In the genomic region with DNA sequence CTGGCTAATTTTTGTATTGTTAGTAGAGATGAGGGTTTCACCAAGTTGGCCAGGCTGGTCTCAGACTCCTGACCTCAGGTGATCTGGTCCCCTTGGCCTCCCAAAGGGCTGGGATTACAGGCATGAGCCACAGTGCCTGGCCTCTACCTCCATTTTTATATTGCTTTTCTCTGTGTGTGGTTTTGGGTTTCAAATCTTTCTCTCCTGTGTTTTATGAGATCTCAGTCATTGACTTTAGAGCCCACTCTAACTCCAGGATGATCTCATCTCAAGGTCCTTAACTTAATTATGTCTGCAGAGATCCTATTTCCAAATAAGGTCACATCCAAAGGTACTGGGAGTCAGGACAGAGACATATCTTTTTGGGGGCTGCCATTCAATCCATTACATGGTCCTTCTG, we compare ENCODE assay signal across 33 cellular contexts.
"Had no signal": no experiment of that assay in that cellular context is flagged by ENCODE, and none has a peak within 500 bp of the region (broad histone marks: within the 10 kb centered on the region; RNA-seq: fewer than 3 reads in every experiment).

No MANE protein-coding gene starts in this region.

- H3K4me3 Mint-ChIP-seq: activated CD4-positive, alpha-beta T cell treated with anti-CD3 and anti-CD28 coated beads, Interleukin-2, amount 10 ng/mL, durations not matched to agents 24 days and 14 days; activated naive CD4-positive, alpha-beta T cell treated with anti-CD3 and anti-CD28 coated beads for 36 hours; activated T-cell treated with anti-CD3 and anti-CD28 coated beads, Interleukin-2, amount 50 U/mL, for 4 hours; activated T-helper 1 cell treated with anti-CD3 and anti-CD28 coated beads, Interleukin-12 subunit alpha, Interleukin-12 subunit beta, Interleukin-2, Interleukin-4 antibody, amounts not matched to agents 30 ng/mL and 10 ng/mL and 1 ng/mL, durations not matched to agents 14 hours and 24 hours and 36 hours; T-helper 2 cell treated with Interferon-gamma antibody and Interleukin-4, amounts not matched to agents 5 μg/mL and 100 μg/mL, for 36 hours had no signal

- H3K36me3 ChIP-seq: adrenal gland, breast epithelium had no signal

- ATAC-seq: activated naive CD4-positive, alpha-beta T cell treated with anti-CD3 and anti-CD28 coated beads, Interleukin-2, amount 50 U/mL, for 72 hours; activated T-cell treated with anti-CD3 and anti-CD28 coated beads, Interleukin-2, amount 50 U/mL, for 4 hours; body of pancreas had no signal

- H3K4me3 ChIP-seq: adrenal gland, body of pancreas, breast epithelium, PC-9, SK-N-MC had no signal

- H3K9me3 Mint-ChIP-seq: activated naive CD4-positive, alpha-beta T cell treated with anti-CD3 and anti-CD28 coated beads for 36 hours; activated T-cell treated with anti-CD3 and anti-CD28 coated beads, Interleukin-2, amount 50 U/mL, for 4 hours had no signal

- H3K4me1 ChIP-seq: adrenal gland, body of pancreas, breast epithelium had no signal

- H2AFZ ChIP-seq: PC-9 had no signal

- H3K27me3 ChIP-seq: adrenal gland, body of pancreas, breast epithelium had no signal

- H3K27ac Mint-ChIP-seq: activated CD4-positive, alpha-beta T cell treated with anti-CD3 and anti-CD28 coated beads, Interleukin-2, amount 10 ng/mL, durations not matched to agents 24 days and 14 days; activated naive CD4-positive, alpha-beta T cell treated with anti-CD3 and anti-CD28 coated beads for 36 hours; activated naive CD4-positive, alpha-beta T cell treated with anti-CD3 and anti-CD28 coated beads, Interleukin-2, amount 50 U/mL, for 72 hours; activated T-helper 1 cell treated with anti-CD3 and anti-CD28 coated beads, Interleukin-12 subunit alpha, Interleukin-12 subunit beta, Interleukin-2, Interleukin-4 antibody, amounts not matched to agents 30 ng/mL and 10 ng/mL and 1 ng/mL, durations not matched to agents 14 hours and 24 hours and 36 hours; T-helper 2 cell treated with Interferon-gamma antibody and Interleukin-4, amounts not matched to agents 5 μg/mL and 100 μg/mL, for 36 hours had no signal

- DNase-seq: activated CD4-positive, alpha-beta T cell treated with anti-CD3 and anti-CD28 coated beads, Interleukin-2, amount 10 ng/mL, durations not matched to agents 24 days and 14 days; activated CD4-positive, alpha-beta T cell treated with anti-CD3 and anti-CD28 coated beads, Interleukin-2, amount 50 U/mL, for 48 hours; activated CD8-positive, alpha-beta memory T cell treated with anti-CD3 and anti-CD28 coated beads, Interleukin-2, amount 50 U/mL, for 4 hours; activated gamma-delta T cell treated with Interleukin-2 at 50 U/mL for 16 hours; activated naive CD4-positive, alpha-beta T cell treated with anti-CD3 and anti-CD28 coated beads for 36 hours; activated T-cell treated with anti-CD3 and anti-CD28 coated beads for 4 hours; activated T-cell treated with anti-CD3 and anti-CD28 coated beads, Interleukin-2, amount 50 U/mL, for 4 hours; adrenal gland; body of pancreas; cerebellar nuclear complex; cortex of kidney; NCI-H1092 treated with DMSO at 0.1 percent for 48 hours; NCI-H1417; NCI-H146; NCI-H187; NCI-H2081 treated with DMSO at 0.1 percent for 48 hours; NCI-H2171 treated with DMSO at 0.1 percent for 48 hours; NCI-H226; NCI-H446 treated with DMSO at 0.1 percent for 48 hours; NCI-H524; NCI-H69; NCI-H82; NK-92 treated with Interleukin-12 subunit alpha and Interleukin-12 subunit beta, amount 100 ng/mL, for 24 hours; PC-9; Right ventricle myocardium superior had no signal

- H3K27me3 Mint-ChIP-seq: activated CD4-positive, alpha-beta T cell treated with anti-CD3 and anti-CD28 coated beads, Interleukin-2, amount 10 ng/mL, durations not matched to agents 24 days and 14 days had no signal

- H3K9me3 ChIP-seq: adrenal gland, body of pancreas, breast epithelium had no signal

- H3K4me2 ChIP-seq: PC-9 had no signal

- H3K27ac ChIP-seq: adrenal gland, body of pancreas, breast epithelium, PC-9, SK-N-MC had no signal

- FAIRE-seq: astrocyte, RCC 7860, TTC549 had no signal
